1 cellular context compared by ENCODE assay signal in the genomic region with DNA sequence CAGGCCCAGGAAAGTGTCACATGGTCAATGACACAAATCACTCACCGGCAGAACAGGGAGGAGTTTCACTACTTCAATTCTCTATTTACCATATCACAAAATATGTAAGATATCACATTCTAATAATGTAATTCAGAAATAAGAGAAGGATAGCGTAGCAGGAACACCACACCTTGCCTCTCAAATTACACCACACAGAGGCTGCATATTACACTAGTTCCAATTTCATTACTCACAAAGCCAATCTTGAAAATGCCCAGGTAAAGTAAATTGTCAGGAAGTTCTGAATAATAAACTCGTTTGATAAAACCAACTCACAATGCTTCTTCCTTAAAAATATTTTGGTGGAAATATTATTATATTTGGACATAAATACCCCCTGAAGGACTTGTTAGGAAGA.
TF ChIP-seq lines count a peak whose summit lies in the region.

No MANE protein-coding gene starts in this region.

TF ChIP-seq in A549, 52 proteins besides CTCF, POLR2A, EP300 and RAD21 (continued from another document):
- TF ChIP-seq, protein P1, sequence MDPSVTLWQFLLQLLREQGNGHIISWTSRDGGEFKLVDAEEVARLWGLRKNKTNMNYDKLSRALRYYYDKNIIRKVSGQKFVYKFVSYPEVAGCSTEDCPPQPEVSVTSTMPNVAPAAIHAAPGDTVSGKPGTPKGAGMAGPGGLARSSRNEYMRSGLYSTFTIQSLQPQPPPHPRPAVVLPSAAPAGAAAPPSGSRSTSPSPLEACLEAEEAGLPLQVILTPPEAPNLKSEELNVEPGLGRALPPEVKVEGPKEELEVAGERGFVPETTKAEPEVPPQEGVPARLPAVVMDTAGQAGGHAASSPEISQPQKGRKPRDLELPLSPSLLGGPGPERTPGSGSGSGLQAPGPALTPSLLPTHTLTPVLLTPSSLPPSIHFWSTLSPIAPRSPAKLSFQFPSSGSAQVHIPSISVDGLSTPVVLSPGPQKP (IDR thresholded peaks at IDR 0.05; ENCODE audit: low read depth, low read length): no peak
- TF ChIP-seq, protein P2, sequence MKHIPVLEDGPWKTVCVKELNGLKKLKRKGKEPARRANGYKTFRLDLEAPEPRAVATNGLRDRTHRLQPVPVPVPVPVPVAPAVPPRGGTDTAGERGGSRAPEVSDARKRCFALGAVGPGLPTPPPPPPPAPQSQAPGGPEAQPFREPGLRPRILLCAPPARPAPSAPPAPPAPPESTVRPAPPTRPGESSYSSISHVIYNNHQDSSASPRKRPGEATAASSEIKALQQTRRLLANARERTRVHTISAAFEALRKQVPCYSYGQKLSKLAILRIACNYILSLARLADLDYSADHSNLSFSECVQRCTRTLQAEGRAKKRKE (CRISPR knock-in tag; IDR thresholded peaks at IDR 0.05; ENCODE audit: low read depth): no peak
- no peak for TF ChIP-seq POLR2AphosphoS2 (conservative IDR thresholded peaks at IDR 0.05; ENCODE audit: low read length)
- TF ChIP-seq, protein P3, sequence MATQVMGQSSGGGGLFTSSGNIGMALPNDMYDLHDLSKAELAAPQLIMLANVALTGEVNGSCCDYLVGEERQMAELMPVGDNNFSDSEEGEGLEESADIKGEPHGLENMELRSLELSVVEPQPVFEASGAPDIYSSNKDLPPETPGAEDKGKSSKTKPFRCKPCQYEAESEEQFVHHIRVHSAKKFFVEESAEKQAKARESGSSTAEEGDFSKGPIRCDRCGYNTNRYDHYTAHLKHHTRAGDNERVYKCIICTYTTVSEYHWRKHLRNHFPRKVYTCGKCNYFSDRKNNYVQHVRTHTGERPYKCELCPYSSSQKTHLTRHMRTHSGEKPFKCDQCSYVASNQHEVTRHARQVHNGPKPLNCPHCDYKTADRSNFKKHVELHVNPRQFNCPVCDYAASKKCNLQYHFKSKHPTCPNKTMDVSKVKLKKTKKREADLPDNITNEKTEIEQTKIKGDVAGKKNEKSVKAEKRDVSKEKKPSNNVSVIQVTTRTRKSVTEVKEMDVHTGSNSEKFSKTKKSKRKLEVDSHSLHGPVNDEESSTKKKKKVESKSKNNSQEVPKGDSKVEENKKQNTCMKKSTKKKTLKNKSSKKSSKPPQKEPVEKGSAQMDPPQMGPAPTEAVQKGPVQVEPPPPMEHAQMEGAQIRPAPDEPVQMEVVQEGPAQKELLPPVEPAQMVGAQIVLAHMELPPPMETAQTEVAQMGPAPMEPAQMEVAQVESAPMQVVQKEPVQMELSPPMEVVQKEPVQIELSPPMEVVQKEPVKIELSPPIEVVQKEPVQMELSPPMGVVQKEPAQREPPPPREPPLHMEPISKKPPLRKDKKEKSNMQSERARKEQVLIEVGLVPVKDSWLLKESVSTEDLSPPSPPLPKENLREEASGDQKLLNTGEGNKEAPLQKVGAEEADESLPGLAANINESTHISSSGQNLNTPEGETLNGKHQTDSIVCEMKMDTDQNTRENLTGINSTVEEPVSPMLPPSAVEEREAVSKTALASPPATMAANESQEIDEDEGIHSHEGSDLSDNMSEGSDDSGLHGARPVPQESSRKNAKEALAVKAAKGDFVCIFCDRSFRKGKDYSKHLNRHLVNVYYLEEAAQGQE (IDR thresholded peaks at IDR 0.05): no peak
